ENCODE assay signal across 20 cellular contexts in genomic region chr2:39948016-39948719, GRCh38.
A peak's percentile ranks its signal among the peaks of the same experiment; 100 is the strongest.
DNase-seq lines count a peak whose midpoint lies in the region; ATAC-seq and TF ChIP-seq lines count a peak whose summit lies in the region.
"Had no signal": no experiment of that assay in that cellular context is flagged by ENCODE, and none has a peak within 500 bp of the region (broad histone marks: within the 10 kb centered on the region; RNA-seq: fewer than 3 reads in every experiment).

No MANE protein-coding gene starts in this region.

- H3K9me2 ChIP-seq in SK-N-SH: no peaks in the 10 kb centered on the region

- H3K4me1 Mint-ChIP-seq in activated T-cell treated with anti-CD3 and anti-CD28 coated beads, Interleukin-2, amount 50 U/mL, for 72 hours (ENCODE audit: low read depth): peaks cover 52% of the 10 kb centered on the region
- H3K4me1 Mint-ChIP-seq in stimulated activated naive CD8-positive, alpha-beta T cell treated with anti-CD3 and anti-CD28 coated beads, Interleukin-15, Interleukin-2, amounts not matched to agents 100 ng/mL and 50 ng/mL, for 24 hours (ENCODE audit: low read depth): peaks cover 54% of the 10 kb centered on the region

- no peak for TF ChIP-seq RAD21 in SK-N-SH (IDR thresholded peaks at IDR 0.05; ENCODE audit: low read length)

- H3K4me3 ChIP-seq in SK-N-SH (ENCODE audit: low read depth in 2 of 2, low read length in 1 of 2) (no peak overlapping the region), fibroblast of lung (replicated peaks in 1 of 4; ENCODE audit: control extremely low read depth in 1 of 4, insufficient read depth in 1 of 4, low read depth in 3 of 4, low read length in 4 of 4) (no peak overlapping the region)
- H3K4me3 ChIP-seq: pancreas had no signal

- H2AFZ ChIP-seq in SK-N-SH (ENCODE audit: low read depth): no peak overlapping the region
- H2AFZ ChIP-seq in fibroblast of lung (ENCODE audit: low read length): no peak overlapping the region

- no peaks in the 10 kb centered on the region for H3K9me3 Mint-ChIP-seq in activated T-cell treated with anti-CD3 and anti-CD28 coated beads, Interleukin-2, amount 50 U/mL, for 72 hours
- H3K9me3 Mint-ChIP-seq in stimulated activated naive CD8-positive, alpha-beta T cell treated with anti-CD3 and anti-CD28 coated beads, Interleukin-15, Interleukin-2, amounts not matched to agents 100 ng/mL and 50 ng/mL, for 24 hours: peaks cover 4% of the 10 kb centered on the region
- H3K9me3 Mint-ChIP-seq: T-helper 1 cell treated with Interleukin-12 subunit alpha and Interleukin-12 subunit beta and Interleukin-4 antibody, amounts not matched to agents 30 μg/mL and 1 μg/mL, for 36 hours had no signal

- POLR2A ChIA-PET in SK-N-SH (lab: Yijun Ruan, JAX): no interaction called here

- H3K27me3 Mint-ChIP-seq in activated T-cell treated with anti-CD3 and anti-CD28 coated beads, Interleukin-2, amount 50 U/mL, for 72 hours (ENCODE audit: low read depth): no peaks in the 10 kb centered on the region
- H3K27me3 Mint-ChIP-seq in stimulated activated naive CD8-positive, alpha-beta T cell treated with anti-CD3 and anti-CD28 coated beads, Interleukin-15, Interleukin-2, amounts not matched to agents 100 ng/mL and 50 ng/mL, for 24 hours: no peaks in the 10 kb centered on the region

- TF ChIP-seq EP300 in SK-N-SH (IDR thresholded peaks at IDR 0.05; ENCODE audit: borderline replicate concordance in 1 of 2, low read depth in 1 of 2, low read length in 1 of 2): peak in 1 of 2 experiments; percentile 31; a peak in 1 of 4 replicates

- H3K4me1 ChIP-seq in SK-N-SH (ENCODE audit: control insufficient read depth in 1 of 2, insufficient read depth in 2 of 2, low read depth in 1 of 2, low read length in 1 of 2) (peaks cover 7 to 19% of the 10 kb centered on the region in 2 experiments; a peak in 3 of 4 replicates), fibroblast of lung (ENCODE audit: control insufficient read depth, extremely low read depth, insufficient read depth, low read length) (no peaks in the 10 kb centered on the region)
- H3K4me1 ChIP-seq: pancreas had no signal

- H3F3A ChIP-seq in SK-N-SH (replicated peaks; ENCODE audit: insufficient read depth): peaks cover 16% of the 10 kb centered on the region

- H3K79me2 ChIP-seq in SK-N-SH (ENCODE audit: insufficient read depth): no peaks in the 10 kb centered on the region
- no peaks in the 10 kb centered on the region for H3K79me2 ChIP-seq in fibroblast of lung (ENCODE audit: control insufficient read depth, insufficient read depth, low read length)

- ATAC-seq in activated T-cell treated with anti-CD3 and anti-CD28 coated beads, Interleukin-2, amount 50 U/mL, for 72 hours (replicated peaks in 1 of 2): peak; percentile 63 to 70
- ATAC-seq in GM18867 (IDR thresholded peaks at IDR 0.05; ENCODE audit: unreplicated experiment) (no peak), HG03469 (IDR thresholded peaks at IDR 0.05; ENCODE audit: unreplicated experiment) (no peak)
- ATAC-seq: left cardiac atrium, pancreas, Right ventricle myocardium inferior had no signal

- TF ChIP-seq CTCF in SK-N-SH (IDR thresholded peaks at IDR 0.05): no peak
- no peak for TF ChIP-seq CTCF in fibroblast of lung (conservative IDR thresholded peaks at IDR 0.05 in 1 of 2, IDR thresholded peaks at IDR 0.05 in 1 of 2; ENCODE audit: low read depth in 1 of 2, low read length in 2 of 2)

- H3K36me3 Mint-ChIP-seq in activated T-cell treated with anti-CD3 and anti-CD28 coated beads, Interleukin-2, amount 50 U/mL, for 72 hours (ENCODE audit: insufficient read depth in 2 of 2): peaks cover 0 to 11% of the 10 kb centered on the region in 2 donors
- peaks cover 2% of the 10 kb centered on the region for H3K36me3 Mint-ChIP-seq in stimulated activated naive CD8-positive, alpha-beta T cell treated with anti-CD3 and anti-CD28 coated beads, Interleukin-15, Interleukin-2, amounts not matched to agents 100 ng/mL and 50 ng/mL, for 24 hours (ENCODE audit: low read depth)

- CTCF ChIA-PET in SK-N-SH (lab: Yijun Ruan, JAX): interaction anchor here (0.8 to 1.5 kb wide), 3 partner anchors 10 to 502 kb away, joined by 3 read pairs; no protein-coding TSS in a partner anchor

- H3K4me3 Mint-ChIP-seq in activated T-cell treated with anti-CD3 and anti-CD28 coated beads, Interleukin-2, amount 50 U/mL, for 72 hours: peak overlapping the region; percentile 1 to 41
- H3K4me3 Mint-ChIP-seq in stimulated activated naive CD8-positive, alpha-beta T cell treated with anti-CD3 and anti-CD28 coated beads, Interleukin-15, Interleukin-2, amounts not matched to agents 100 ng/mL and 50 ng/mL, for 24 hours: peak overlapping the region; percentile 27
- H3K4me3 Mint-ChIP-seq: T-helper 1 cell treated with Interleukin-12 subunit alpha and Interleukin-12 subunit beta and Interleukin-4 antibody, amounts not matched to agents 30 μg/mL and 1 μg/mL, for 36 hours had no signal

- H3K27me3 ChIP-seq in SK-N-SH (ENCODE audit: insufficient read depth): no peaks in the 10 kb centered on the region
- H3K27me3 ChIP-seq in fibroblast of lung (ENCODE audit: control insufficient read depth, insufficient read depth, low read length): no peaks in the 10 kb centered on the region
- H3K27me3 ChIP-seq: pancreas had no signal

- H3K27ac Mint-ChIP-seq in activated T-cell treated with anti-CD3 and anti-CD28 coated beads, Interleukin-2, amount 50 U/mL, for 72 hours: peak overlapping the region; percentile 93
- H3K27ac Mint-ChIP-seq in stimulated activated naive CD8-positive, alpha-beta T cell treated with anti-CD3 and anti-CD28 coated beads, Interleukin-15, Interleukin-2, amounts not matched to agents 100 ng/mL and 50 ng/mL, for 24 hours: peak overlapping the region; percentile 98
- H3K27ac Mint-ChIP-seq: T-helper 1 cell treated with Interleukin-12 subunit alpha and Interleukin-12 subunit beta and Interleukin-4 antibody, amounts not matched to agents 30 μg/mL and 1 μg/mL, for 36 hours had no signal

- no peak for DNase-seq in activated T-cell treated with anti-CD3 and anti-CD28 coated beads, Interleukin-2, amount 50 U/mL, for 72 hours
- DNase-seq in activated T-cell treated with anti-CD3 and anti-CD28 coated beads for 4 hours (no peak), SK-N-SH (no peak), fibroblast of lung (ENCODE audit: low read depth in 2 of 2) (peak; percentile 24 to 79), NCI-H1105 (lab: John Stamatoyannopoulos, UW) (no peak)
- DNase-seq: activated T-cell treated with anti-CD3 and anti-CD28 coated beads, Interleukin-2, amount 50 U/mL, for 1 hour; aorta; COR-L47; hypothalamus; Karpas-422; left cardiac atrium; NCI-H1436 treated with DMSO at 0.1 percent for 48 hours; pancreas; stimulated activated CD4-positive, alpha-beta T cell treated with anti-CD3 and anti-CD28 coated beads, Interleukin-12 subunit alpha, Interleukin-12 subunit beta, amount 100 ng/mL, for 4 hours; stimulated activated naive CD4-positive, alpha-beta T cell treated with Interleukin-2 at 50 U/mL for 16 hours had no signal

- H3K36me3 ChIP-seq in SK-N-SH (replicated peaks in 1 of 2; ENCODE audit: control insufficient read depth in 1 of 2, insufficient read depth in 2 of 2, low read length in 1 of 2) (no peaks in the 10 kb centered on the region), fibroblast of lung (ENCODE audit: control insufficient read depth, insufficient read depth, low read length) (no peaks in the 10 kb centered on the region)
- H3K36me3 ChIP-seq: pancreas had no signal

- H3K9me3 ChIP-seq in SK-N-SH: no peaks in the 10 kb centered on the region
- no peaks in the 10 kb centered on the region for H3K9me3 ChIP-seq in fibroblast of lung (ENCODE audit: control insufficient read depth, insufficient read depth, low read depth, low read length)
- H3K9me3 ChIP-seq: pancreas had no signal

- H3K4me2 ChIP-seq in SK-N-SH (no peak overlapping the region), fibroblast of lung (ENCODE audit: extremely low read depth, insufficient read depth, low read length) (no peak overlapping the region)

- WGBS in SK-N-SH (ENCODE audit: low lambda C conversion rate): 32% methylated on average over 1 of the region's 1 CpG

- H3K9ac ChIP-seq in SK-N-SH (no peak overlapping the region), fibroblast of lung (ENCODE audit: insufficient read depth, low read length) (no peak overlapping the region)

- peak overlapping the region in 1 of 2 experiments; percentile 44; a peak in 3 of 4 replicates for H3K27ac ChIP-seq in SK-N-SH (ENCODE audit: low read depth in 2 of 2, low read length in 1 of 2)
- no peak overlapping the region for H3K27ac ChIP-seq in fibroblast of lung (ENCODE audit: insufficient read depth, low read length)
- H3K27ac ChIP-seq: pancreas had no signal

- H4K20me1 ChIP-seq in SK-N-SH (ENCODE audit: insufficient read depth) (no peaks in the 10 kb centered on the region), fibroblast of lung (ENCODE audit: control insufficient read depth, extremely low read depth, insufficient read depth, low read length) (no peaks in the 10 kb centered on the region)

TF ChIP-seq in SK-N-SH, 30 proteins besides CTCF, POLR2A, EP300 and RAD21 (continues in another document):
- TF ChIP-seq FOXJ3 (CRISPR knock-in tag; IDR thresholded peaks at IDR 0.05) (no peak), FOSL2 (IDR thresholded peaks at IDR 0.05; ENCODE audit: borderline replicate concordance, low read depth) (peak; percentile 38; the same call in 1 of the 2 replicates), CHD2 (IDR thresholded peaks at IDR 0.05; ENCODE audit: low read length, partially characterized antibody) (no peak), GABPA (IDR thresholded peaks at IDR 0.05; ENCODE audit: low read depth) (no peak), MEF2A (IDR thresholded peaks at IDR 0.05; ENCODE audit: borderline replicate concordance, low read depth) (no peak), JUND (IDR thresholded peaks at IDR 0.05) (peak; percentile 66), MXI1 (IDR thresholded peaks at IDR 0.05; ENCODE audit: low read depth, low read length) (no peak)
- TF ChIP-seq, protein P1, sequence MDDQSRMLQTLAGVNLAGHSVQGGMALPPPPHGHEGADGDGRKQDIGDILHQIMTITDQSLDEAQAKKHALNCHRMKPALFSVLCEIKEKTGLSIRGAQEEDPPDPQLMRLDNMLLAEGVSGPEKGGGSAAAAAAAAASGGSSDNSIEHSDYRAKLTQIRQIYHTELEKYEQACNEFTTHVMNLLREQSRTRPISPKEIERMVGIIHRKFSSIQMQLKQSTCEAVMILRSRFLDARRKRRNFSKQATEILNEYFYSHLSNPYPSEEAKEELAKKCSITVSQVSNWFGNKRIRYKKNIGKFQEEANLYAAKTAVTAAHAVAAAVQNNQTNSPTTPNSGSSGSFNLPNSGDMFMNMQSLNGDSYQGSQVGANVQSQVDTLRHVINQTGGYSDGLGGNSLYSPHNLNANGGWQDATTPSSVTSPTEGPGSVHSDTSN (IDR thresholded peaks at IDR 0.05): peak; percentile 87
- TF ChIP-seq, protein P2, sequence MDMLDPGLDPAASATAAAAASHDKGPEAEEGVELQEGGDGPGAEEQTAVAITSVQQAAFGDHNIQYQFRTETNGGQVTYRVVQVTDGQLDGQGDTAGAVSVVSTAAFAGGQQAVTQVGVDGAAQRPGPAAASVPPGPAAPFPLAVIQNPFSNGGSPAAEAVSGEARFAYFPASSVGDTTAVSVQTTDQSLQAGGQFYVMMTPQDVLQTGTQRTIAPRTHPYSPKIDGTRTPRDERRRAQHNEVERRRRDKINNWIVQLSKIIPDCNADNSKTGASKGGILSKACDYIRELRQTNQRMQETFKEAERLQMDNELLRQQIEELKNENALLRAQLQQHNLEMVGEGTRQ (IDR thresholded peaks at IDR 0.05; ENCODE audit: borderline replicate concordance, low read depth, low read length): no peak

Comparison
In these comparisons a context has a peak if more than half of its experiments do, and no peak if none do; other contexts are left out.
1. ATAC-seq: peak in activated T-cell treated with anti-CD3 and anti-CD28 coated beads, Interleukin-2, amount 50 U/mL, for 72 hours (2 of 2); none in GM18867 (single experiment) and HG03469 (single experiment).
2. DNase-seq: peak in fibroblast of lung (2 of 2); none in activated T-cell treated with anti-CD3 and anti-CD28 coated beads, Interleukin-2, amount 50 U/mL, for 72 hours (0 of 2), activated T-cell treated with anti-CD3 and anti-CD28 coated beads for 4 hours (single experiment), SK-N-SH (single experiment) and NCI-H1105 (single experiment).